7 cellular contexts compared by ENCODE assay signal in the genomic region with DNA sequence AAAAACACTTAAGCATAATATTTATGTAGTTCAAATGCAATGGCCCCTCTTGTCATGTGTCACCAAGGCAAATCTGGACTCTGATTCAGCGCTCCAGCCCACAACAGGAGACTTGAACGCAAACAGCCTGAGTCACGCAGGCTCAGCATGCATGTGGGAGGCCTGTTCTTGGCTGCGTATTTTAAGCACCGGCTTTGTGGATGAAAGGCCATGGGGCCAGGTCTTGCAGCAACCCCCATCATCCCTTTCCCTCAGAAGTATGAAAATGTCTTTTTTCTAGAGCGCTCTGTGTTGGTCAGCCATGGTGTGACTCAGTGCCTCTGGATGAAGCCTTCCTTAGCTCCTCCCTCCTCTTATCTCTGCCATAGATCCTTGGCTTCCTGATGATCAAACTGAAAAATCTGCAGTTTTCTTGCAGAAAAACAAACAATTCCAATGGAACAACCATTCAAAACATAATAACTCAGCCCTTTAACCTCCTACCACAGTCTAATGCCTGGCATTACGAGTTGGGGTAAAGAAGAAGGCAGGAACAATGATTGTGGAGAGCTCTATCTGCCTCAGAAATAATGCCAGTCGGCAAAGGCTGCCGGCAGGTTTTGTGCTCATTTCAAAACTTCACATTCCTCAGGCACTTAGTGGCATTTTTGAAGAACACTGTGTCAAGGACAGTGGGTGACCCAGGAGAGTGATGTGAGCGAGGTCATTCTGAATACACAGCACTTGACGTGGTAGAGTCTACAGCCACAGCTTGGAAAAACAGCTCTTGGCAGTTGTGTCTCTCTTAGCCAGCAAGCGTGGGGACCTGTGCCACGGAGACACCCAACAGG.
DNase-seq lines count a peak whose midpoint lies in the region; ATAC-seq, FAIRE-seq and TF ChIP-seq lines count a peak whose summit lies in the region.

No MANE protein-coding gene starts in this region.

- no peaks in the 10 kb centered on the region for H3K36me3 Mint-ChIP-seq in WTC11

- no peak overlapping the region for H3K4me3 Mint-ChIP-seq in WTC11

- no peaks in the 10 kb centered on the region; the same call in 1 of the 2 replicates for H3K27me3 Mint-ChIP-seq in WTC11 (ENCODE audit: low read depth)

- DNase-seq in HTR-8/SVneo (ENCODE audit: insufficient read length, low spot score) (peak; percentile 38), WTC11 (ENCODE audit: low spot score) (no peak), foreskin fibroblast (peak; percentile 100), DMS153 treated with DMSO at 0.1 percent for 48 hours (lab: John Stamatoyannopoulos, UW; ENCODE audit: unreplicated experiment) (no peak), NCI-H1694 treated with DMSO at 0.1 percent for 48 hours (lab: John Stamatoyannopoulos, UW) (no peak)

- POLR2A ChIA-PET in WTC11 (lab: Charles Lee), result no interaction called here

- CTCF ChIA-PET in WTC11 (lab: Charles Lee), result interaction anchor here (0.8 to 3.2 kb wide), 3 partner anchors 22 to 91 kb away, joined by 3 to 10 read pairs (median 3); no protein-coding TSS in a partner anchor

- H3K4me1 Mint-ChIP-seq in WTC11, result peaks cover 49% of the 10 kb centered on the region

- H3K4me3 ChIP-seq in foreskin fibroblast (ENCODE audit: low read depth in 1 of 2, low read length in 2 of 2), result peak overlapping the region; percentile 31 to 54
- no peak overlapping the region for H3K4me3 ChIP-seq in skin epidermis

- H3K27ac ChIP-seq in skin epidermis, result peak overlapping the region in 19 of 21 experiments; percentile 2 to 81 (median 65)

- ATAC-seq in WTC11 (no peak), HG03135 (IDR thresholded peaks at IDR 0.05; ENCODE audit: unreplicated experiment) (no peak)

- FAIRE-seq in HTR-8/SVneo (lab: Jason Lieb, UNC), result peak; percentile 33

- H3K9me3 Mint-ChIP-seq in WTC11, result no peaks in the 10 kb centered on the region

- TF ChIP-seq CTCF in WTC11 (IDR thresholded peaks at IDR 0.05) (no peak), foreskin fibroblast (IDR thresholded peaks at IDR 0.05; ENCODE audit: low read depth, low read length) (no peak)

- no peak overlapping the region for H3K27ac Mint-ChIP-seq in WTC11

TF ChIP-seq in WTC11, 78 proteins besides CTCF, POLR2A, EP300 and RAD21:
- TF ChIP-seq ZNF232 (CRISPR knock-in tag; IDR thresholded peaks at IDR 0.05), result no peak
- peak; percentile 30; the same call in 1 of the 2 replicates for TF ChIP-seq GABPB1 (CRISPR knock-in tag; IDR thresholded peaks at IDR 0.05)

Comparison
In these comparisons a context has a peak if more than half of its experiments do, and no peak if none do; other contexts are left out.
1. DNase-seq: peak in HTR-8/SVneo (single experiment) and foreskin fibroblast (2 of 2); none in WTC11 (single experiment), DMS153 treated with DMSO at 0.1 percent for 48 hours (single experiment) and NCI-H1694 treated with DMSO at 0.1 percent for 48 hours (single experiment).
2. H3K4me3 ChIP-seq: peak in foreskin fibroblast (2 of 2); none in skin epidermis (0 of 7).